10 cellular contexts compared by ENCODE assay signal in the genomic region with DNA sequence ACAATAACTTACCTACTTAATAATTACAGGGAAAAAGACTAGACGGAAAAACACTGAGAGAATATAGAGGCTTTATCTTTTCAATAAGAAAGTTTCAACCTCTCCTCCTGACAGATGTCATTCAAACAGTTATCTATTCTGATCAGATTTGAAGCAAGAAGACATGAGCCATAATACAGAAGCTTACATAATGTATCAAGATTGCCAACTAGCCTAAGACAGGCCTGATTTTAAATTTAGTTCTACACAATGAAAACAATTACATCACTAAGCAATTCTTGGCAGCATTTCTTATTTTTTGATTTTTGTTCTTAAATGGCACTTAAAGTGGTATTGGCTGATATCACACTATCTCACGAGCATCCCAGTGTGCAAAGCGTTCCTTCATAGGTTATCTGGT.
"Had no signal": no experiment of that assay in that cellular context is flagged by ENCODE, and none has a peak within 500 bp of the region (broad histone marks: within the 10 kb centered on the region; RNA-seq: fewer than 3 reads in every experiment).

No MANE protein-coding gene starts in this region.

- H3K9me3 Mint-ChIP-seq: activated B cell treated with CpG ODN at 0.5 μM for 24 hours; activated CD4-positive, alpha-beta T cell treated with anti-CD3 and anti-CD28 coated beads, Interleukin-2, amount 10 ng/mL, durations not matched to agents 24 days and 14 days; activated naive CD4-positive, alpha-beta T cell treated with anti-CD3 and anti-CD28 coated beads for 36 hours; brain; stimulated activated naive CD8-positive, alpha-beta T cell treated with anti-CD3 and anti-CD28 coated beads, Interleukin-15, Interleukin-2, amounts not matched to agents 100 ng/mL and 50 ng/mL, for 24 hours had no signal

- H3K27ac ChIP-seq: parathyroid adenoma, thoracic aorta had no signal

- DNase-seq: activated B cell treated with CpG ODN at 0.5 μM for 24 hours; activated CD4-positive, alpha-beta T cell treated with anti-CD3 and anti-CD28 coated beads, Interleukin-2, amount 10 ng/mL, durations not matched to agents 24 days and 14 days; activated naive CD4-positive, alpha-beta T cell treated with anti-CD3 and anti-CD28 coated beads for 36 hours; stimulated activated CD4-positive, alpha-beta T cell treated with anti-CD3 and anti-CD28 coated beads, Interleukin-4, amount 100 ng/mL, for 24 hours; T-helper 17 cell had no signal

- H3K4me3 ChIP-seq: thoracic aorta had no signal

- ATAC-seq: left lobe of liver, T-helper 17 cell had no signal

- H3K27ac Mint-ChIP-seq: activated B cell treated with CpG ODN at 0.5 μM for 24 hours; activated CD4-positive, alpha-beta T cell treated with anti-CD3 and anti-CD28 coated beads, Interleukin-2, amount 10 ng/mL, durations not matched to agents 24 days and 14 days; stimulated activated naive CD8-positive, alpha-beta T cell treated with anti-CD3 and anti-CD28 coated beads, Interleukin-15, Interleukin-2, amounts not matched to agents 100 ng/mL and 50 ng/mL, for 24 hours; T-helper 17 cell had no signal

- H3K27me3 Mint-ChIP-seq: activated B cell treated with CpG ODN at 0.5 μM for 24 hours; activated CD4-positive, alpha-beta T cell treated with anti-CD3 and anti-CD28 coated beads, Interleukin-2, amount 10 ng/mL, durations not matched to agents 24 days and 14 days; brain; stimulated activated naive CD8-positive, alpha-beta T cell treated with anti-CD3 and anti-CD28 coated beads, Interleukin-15, Interleukin-2, amounts not matched to agents 100 ng/mL and 50 ng/mL, for 24 hours; T-helper 17 cell had no signal

- H3K9me3 ChIP-seq: thoracic aorta had no signal

- H3K4me1 ChIP-seq: parathyroid adenoma had no signal

- H3K4me3 Mint-ChIP-seq: activated B cell treated with CpG ODN at 0.5 μM for 24 hours; activated CD4-positive, alpha-beta T cell treated with anti-CD3 and anti-CD28 coated beads, Interleukin-2, amount 10 ng/mL, durations not matched to agents 24 days and 14 days; activated naive CD4-positive, alpha-beta T cell treated with anti-CD3 and anti-CD28 coated beads for 36 hours; stimulated activated naive CD8-positive, alpha-beta T cell treated with anti-CD3 and anti-CD28 coated beads, Interleukin-15, Interleukin-2, amounts not matched to agents 100 ng/mL and 50 ng/mL, for 24 hours; T-helper 17 cell had no signal
